Comparison of ENCODE assay signal across 1 cellular context in the genomic region with DNA sequence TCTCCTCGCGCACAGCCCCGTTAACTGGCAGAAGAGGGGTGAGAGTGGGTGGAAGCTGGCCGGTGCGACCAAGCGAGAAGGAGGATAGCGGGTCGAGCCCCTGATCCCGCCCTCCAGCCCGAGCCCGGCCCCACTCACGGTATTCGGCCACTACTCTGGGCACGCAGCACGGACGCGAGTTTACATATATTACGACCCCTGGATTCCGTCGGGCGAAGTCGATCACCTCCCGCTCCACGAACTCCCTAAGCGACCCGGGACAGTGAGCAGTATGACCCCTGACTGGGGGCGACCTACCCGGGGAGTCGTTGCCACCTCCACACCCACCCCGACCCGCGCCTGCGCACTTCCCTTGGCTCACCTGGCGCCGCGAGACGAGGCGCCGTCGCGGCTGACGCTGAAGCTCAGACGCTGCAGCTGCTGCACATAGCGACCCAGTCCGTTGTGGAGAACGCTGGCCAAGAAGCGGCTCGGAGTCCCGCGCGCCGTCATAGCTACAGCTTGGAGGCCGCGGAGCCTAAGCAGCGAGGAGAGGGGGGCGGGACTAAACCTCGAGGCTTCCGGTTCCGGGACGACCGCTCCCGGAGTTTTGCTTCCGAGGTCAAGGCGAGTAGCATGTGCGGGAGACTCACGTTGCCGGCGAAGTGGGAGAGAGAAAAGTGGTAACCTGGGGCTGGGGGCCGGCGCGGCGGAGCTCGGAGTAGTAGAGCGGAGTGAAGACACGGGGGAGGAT.
TF ChIP-seq lines count a peak whose summit lies in the region.

A gene (minus strand): TSS at position 546 of the 733 bp plus-strand sequence. CDS start 54 bp downstream, at position 492.
A gene (plus strand): TSS at position 592 of the 733 bp plus-strand sequence. CDS start 668 bp downstream, outside the sequence.

TF ChIP-seq in K562, 482 proteins besides CTCF, POLR2A, EP300 and RAD21 (continued from another document and continues in another):
- TF ChIP-seq, protein P1, sequence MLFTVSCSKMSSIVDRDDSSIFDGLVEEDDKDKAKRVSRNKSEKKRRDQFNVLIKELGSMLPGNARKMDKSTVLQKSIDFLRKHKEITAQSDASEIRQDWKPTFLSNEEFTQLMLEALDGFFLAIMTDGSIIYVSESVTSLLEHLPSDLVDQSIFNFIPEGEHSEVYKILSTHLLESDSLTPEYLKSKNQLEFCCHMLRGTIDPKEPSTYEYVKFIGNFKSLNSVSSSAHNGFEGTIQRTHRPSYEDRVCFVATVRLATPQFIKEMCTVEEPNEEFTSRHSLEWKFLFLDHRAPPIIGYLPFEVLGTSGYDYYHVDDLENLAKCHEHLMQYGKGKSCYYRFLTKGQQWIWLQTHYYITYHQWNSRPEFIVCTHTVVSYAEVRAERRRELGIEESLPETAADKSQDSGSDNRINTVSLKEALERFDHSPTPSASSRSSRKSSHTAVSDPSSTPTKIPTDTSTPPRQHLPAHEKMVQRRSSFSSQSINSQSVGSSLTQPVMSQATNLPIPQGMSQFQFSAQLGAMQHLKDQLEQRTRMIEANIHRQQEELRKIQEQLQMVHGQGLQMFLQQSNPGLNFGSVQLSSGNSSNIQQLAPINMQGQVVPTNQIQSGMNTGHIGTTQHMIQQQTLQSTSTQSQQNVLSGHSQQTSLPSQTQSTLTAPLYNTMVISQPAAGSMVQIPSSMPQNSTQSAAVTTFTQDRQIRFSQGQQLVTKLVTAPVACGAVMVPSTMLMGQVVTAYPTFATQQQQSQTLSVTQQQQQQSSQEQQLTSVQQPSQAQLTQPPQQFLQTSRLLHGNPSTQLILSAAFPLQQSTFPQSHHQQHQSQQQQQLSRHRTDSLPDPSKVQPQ (CRISPR knock-in tag; IDR thresholded peaks at IDR 0.05; ENCODE audit: borderline replicate concordance), result no peak
- TF ChIP-seq RHOXF2B (CRISPR knock-in tag; conservative IDR thresholded peaks at IDR 0.05) (no peak), ZNF175 (CRISPR knock-in tag; IDR thresholded peaks at IDR 0.05; ENCODE audit: low read depth) (no peak), DIDO1 (tag; IDR thresholded peaks at IDR 0.05; ENCODE audit: low read depth) (peak; percentile 86), YBX1 (IDR thresholded peaks at IDR 0.05) (no peak), PYGO2 (tag; IDR thresholded peaks at IDR 0.05) (no peak), SMARCE1 (IDR thresholded peaks at IDR 0.05) (no peak), POLR2H (tag; IDR thresholded peaks at IDR 0.05; ENCODE audit: low read depth) (no peak), ETV6 (IDR thresholded peaks at IDR 0.05; ENCODE audit: borderline replicate concordance in 1 of 2, low read depth in 2 of 2, low read length in 1 of 2) (no peak), ETV6 (CRISPR knock-in tag; IDR thresholded peaks at IDR 0.05; ENCODE audit: borderline replicate concordance) (no peak), ZNF24 (IDR thresholded peaks at IDR 0.05) (no peak), ZNF232 (CRISPR knock-in tag; IDR thresholded peaks at IDR 0.05) (no peak), ZBTB1 (CRISPR knock-in tag; IDR thresholded peaks at IDR 0.05; ENCODE audit: borderline replicate concordance, low read depth) (no peak; the same call in 1 of the 2 replicates), TEAD1 (CRISPR knock-in tag; IDR thresholded peaks at IDR 0.05) (no peak), RFX7 (CRISPR knock-in tag; IDR thresholded peaks at IDR 0.05) (no peak), HMG20A (CRISPR knock-in tag; conservative IDR thresholded peaks at IDR 0.05) (no peak), NCOA4 (IDR thresholded peaks at IDR 0.05; ENCODE audit: partially characterized antibody) (no peak), SETDB1 (IDR thresholded peaks at IDR 0.05; ENCODE audit: low read length) (no peak), ZNF830 (CRISPR knock-in tag; IDR thresholded peaks at IDR 0.05) (no peak), ARNT (IDR thresholded peaks at IDR 0.05) (no peak), HDAC8 (tag; IDR thresholded peaks at IDR 0.05) (no peak), PPARD (CRISPR knock-in tag; IDR thresholded peaks at IDR 0.05) (no peak), KAT8 (IDR thresholded peaks at IDR 0.05; ENCODE audit: low read depth) (no peak), RB1 (IDR thresholded peaks at IDR 0.05; ENCODE audit: low read depth) (peak; percentile 48; the same call in 1 of the 2 replicates), MEF2D (tag; conservative IDR thresholded peaks at IDR 0.05; ENCODE audit: low read depth) (no peak), FOXJ2 (tag; IDR thresholded peaks at IDR 0.05) (no peak), ZNF197 (CRISPR knock-in tag; IDR thresholded peaks at IDR 0.05; ENCODE audit: low read depth) (no peak)
- TF ChIP-seq, protein P2, sequence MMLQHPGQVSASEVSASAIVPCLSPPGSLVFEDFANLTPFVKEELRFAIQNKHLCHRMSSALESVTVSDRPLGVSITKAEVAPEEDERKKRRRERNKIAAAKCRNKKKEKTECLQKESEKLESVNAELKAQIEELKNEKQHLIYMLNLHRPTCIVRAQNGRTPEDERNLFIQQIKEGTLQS (IDR thresholded peaks at IDR 0.05), result no peak
- TF ChIP-seq, protein P2 (CRISPR knock-in tag; conservative IDR thresholded peaks at IDR 0.05), result no peak
- TF ChIP-seq, protein P3, sequence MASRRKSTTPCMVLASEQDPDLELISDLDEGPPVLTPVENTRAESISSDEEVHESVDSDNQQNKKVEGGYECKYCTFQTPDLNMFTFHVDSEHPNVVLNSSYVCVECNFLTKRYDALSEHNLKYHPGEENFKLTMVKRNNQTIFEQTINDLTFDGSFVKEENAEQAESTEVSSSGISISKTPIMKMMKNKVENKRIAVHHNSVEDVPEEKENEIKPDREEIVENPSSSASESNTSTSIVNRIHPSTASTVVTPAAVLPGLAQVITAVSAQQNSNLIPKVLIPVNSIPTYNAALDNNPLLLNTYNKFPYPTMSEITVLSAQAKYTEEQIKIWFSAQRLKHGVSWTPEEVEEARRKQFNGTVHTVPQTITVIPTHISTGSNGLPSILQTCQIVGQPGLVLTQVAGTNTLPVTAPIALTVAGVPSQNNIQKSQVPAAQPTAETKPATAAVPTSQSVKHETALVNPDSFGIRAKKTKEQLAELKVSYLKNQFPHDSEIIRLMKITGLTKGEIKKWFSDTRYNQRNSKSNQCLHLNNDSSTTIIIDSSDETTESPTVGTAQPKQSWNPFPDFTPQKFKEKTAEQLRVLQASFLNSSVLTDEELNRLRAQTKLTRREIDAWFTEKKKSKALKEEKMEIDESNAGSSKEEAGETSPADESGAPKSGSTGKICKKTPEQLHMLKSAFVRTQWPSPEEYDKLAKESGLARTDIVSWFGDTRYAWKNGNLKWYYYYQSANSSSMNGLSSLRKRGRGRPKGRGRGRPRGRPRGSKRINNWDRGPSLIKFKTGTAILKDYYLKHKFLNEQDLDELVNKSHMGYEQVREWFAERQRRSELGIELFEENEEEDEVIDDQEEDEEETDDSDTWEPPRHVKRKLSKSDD (conservative IDR thresholded peaks at IDR 0.05; ENCODE audit: low read length), result no peak
- TF ChIP-seq, protein P4, sequence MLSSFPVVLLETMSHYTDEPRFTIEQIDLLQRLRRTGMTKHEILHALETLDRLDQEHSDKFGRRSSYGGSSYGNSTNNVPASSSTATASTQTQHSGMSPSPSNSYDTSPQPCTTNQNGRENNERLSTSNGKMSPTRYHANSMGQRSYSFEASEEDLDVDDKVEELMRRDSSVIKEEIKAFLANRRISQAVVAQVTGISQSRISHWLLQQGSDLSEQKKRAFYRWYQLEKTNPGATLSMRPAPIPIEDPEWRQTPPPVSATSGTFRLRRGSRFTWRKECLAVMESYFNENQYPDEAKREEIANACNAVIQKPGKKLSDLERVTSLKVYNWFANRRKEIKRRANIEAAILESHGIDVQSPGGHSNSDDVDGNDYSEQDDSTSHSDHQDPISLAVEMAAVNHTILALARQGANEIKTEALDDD (IDR thresholded peaks at IDR 0.05), result no peak
- TF ChIP-seq, protein P5, sequence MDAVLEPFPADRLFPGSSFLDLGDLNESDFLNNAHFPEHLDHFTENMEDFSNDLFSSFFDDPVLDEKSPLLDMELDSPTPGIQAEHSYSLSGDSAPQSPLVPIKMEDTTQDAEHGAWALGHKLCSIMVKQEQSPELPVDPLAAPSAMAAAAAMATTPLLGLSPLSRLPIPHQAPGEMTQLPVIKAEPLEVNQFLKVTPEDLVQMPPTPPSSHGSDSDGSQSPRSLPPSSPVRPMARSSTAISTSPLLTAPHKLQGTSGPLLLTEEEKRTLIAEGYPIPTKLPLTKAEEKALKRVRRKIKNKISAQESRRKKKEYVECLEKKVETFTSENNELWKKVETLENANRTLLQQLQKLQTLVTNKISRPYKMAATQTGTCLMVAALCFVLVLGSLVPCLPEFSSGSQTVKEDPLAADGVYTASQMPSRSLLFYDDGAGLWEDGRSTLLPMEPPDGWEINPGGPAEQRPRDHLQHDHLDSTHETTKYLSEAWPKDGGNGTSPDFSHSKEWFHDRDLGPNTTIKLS (IDR thresholded peaks at IDR 0.05; ENCODE audit: borderline replicate concordance, low read depth), result 0 out of 2 replicates have a peak, but pooled peaks have one; percentile 43
- TF ChIP-seq, protein P6, sequence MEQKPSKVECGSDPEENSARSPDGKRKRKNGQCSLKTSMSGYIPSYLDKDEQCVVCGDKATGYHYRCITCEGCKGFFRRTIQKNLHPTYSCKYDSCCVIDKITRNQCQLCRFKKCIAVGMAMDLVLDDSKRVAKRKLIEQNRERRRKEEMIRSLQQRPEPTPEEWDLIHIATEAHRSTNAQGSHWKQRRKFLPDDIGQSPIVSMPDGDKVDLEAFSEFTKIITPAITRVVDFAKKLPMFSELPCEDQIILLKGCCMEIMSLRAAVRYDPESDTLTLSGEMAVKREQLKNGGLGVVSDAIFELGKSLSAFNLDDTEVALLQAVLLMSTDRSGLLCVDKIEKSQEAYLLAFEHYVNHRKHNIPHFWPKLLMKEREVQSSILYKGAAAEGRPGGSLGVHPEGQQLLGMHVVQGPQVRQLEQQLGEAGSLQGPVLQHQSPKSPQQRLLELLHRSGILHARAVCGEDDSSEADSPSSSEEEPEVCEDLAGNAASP (IDR thresholded peaks at IDR 0.05), result no peak
- TF ChIP-seq, protein P7, sequence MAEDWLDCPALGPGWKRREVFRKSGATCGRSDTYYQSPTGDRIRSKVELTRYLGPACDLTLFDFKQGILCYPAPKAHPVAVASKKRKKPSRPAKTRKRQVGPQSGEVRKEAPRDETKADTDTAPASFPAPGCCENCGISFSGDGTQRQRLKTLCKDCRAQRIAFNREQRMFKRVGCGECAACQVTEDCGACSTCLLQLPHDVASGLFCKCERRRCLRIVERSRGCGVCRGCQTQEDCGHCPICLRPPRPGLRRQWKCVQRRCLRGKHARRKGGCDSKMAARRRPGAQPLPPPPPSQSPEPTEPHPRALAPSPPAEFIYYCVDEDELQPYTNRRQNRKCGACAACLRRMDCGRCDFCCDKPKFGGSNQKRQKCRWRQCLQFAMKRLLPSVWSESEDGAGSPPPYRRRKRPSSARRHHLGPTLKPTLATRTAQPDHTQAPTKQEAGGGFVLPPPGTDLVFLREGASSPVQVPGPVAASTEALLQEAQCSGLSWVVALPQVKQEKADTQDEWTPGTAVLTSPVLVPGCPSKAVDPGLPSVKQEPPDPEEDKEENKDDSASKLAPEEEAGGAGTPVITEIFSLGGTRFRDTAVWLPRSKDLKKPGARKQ (CRISPR knock-in tag; IDR thresholded peaks at IDR 0.05), result no peak
- TF ChIP-seq, protein P8, sequence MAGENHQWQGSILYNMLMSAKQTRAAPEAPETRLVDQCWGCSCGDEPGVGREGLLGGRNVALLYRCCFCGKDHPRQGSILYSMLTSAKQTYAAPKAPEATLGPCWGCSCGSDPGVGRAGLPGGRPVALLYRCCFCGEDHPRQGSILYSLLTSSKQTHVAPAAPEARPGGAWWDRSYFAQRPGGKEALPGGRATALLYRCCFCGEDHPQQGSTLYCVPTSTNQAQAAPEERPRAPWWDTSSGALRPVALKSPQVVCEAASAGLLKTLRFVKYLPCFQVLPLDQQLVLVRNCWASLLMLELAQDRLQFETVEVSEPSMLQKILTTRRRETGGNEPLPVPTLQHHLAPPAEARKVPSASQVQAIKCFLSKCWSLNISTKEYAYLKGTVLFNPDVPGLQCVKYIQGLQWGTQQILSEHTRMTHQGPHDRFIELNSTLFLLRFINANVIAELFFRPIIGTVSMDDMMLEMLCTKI (IDR thresholded peaks at IDR 0.05; ENCODE audit: partially characterized antibody), result no peak
- TF ChIP-seq, protein P9, sequence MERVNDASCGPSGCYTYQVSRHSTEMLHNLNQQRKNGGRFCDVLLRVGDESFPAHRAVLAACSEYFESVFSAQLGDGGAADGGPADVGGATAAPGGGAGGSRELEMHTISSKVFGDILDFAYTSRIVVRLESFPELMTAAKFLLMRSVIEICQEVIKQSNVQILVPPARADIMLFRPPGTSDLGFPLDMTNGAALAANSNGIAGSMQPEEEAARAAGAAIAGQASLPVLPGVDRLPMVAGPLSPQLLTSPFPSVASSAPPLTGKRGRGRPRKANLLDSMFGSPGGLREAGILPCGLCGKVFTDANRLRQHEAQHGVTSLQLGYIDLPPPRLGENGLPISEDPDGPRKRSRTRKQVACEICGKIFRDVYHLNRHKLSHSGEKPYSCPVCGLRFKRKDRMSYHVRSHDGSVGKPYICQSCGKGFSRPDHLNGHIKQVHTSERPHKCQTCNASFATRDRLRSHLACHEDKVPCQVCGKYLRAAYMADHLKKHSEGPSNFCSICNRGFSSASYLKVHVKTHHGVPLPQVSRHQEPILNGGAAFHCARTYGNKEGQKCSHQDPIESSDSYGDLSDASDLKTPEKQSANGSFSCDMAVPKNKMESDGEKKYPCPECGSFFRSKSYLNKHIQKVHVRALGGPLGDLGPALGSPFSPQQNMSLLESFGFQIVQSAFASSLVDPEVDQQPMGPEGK (CRISPR knock-in tag; IDR thresholded peaks at IDR 0.05; ENCODE audit: borderline replicate concordance), result no peak
- TF ChIP-seq, protein P10, sequence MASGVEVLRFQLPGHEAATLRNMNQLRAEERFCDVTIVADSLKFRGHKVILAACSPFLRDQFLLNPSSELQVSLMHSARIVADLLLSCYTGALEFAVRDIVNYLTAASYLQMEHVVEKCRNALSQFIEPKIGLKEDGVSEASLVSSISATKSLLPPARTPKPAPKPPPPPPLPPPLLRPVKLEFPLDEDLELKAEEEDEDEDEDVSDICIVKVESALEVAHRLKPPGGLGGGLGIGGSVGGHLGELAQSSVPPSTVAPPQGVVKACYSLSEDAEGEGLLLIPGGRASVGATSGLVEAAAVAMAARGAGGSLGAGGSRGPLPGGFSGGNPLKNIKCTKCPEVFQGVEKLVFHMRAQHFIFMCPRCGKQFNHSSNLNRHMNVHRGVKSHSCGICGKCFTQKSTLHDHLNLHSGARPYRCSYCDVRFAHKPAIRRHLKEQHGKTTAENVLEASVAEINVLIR (CRISPR knock-in tag; IDR thresholded peaks at IDR 0.05), result no peak
- TF ChIP-seq, protein P11, sequence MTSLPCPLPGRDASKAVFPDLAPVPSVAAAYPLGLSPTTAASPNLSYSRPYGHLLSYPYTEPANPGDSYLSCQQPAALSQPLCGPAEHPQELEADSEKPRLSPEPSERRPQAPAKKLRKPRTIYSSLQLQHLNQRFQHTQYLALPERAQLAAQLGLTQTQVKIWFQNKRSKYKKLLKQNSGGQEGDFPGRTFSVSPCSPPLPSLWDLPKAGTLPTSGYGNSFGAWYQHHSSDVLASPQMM (CRISPR knock-in tag; IDR thresholded peaks at IDR 0.05), result no peak
